In genomic region chr19:2630352-2631001, GRCh38 we compare ENCODE assay signal across 1 cellular context.
TF ChIP-seq lines count a peak whose summit lies in the region.

No MANE protein-coding gene starts in this region.

TF ChIP-seq in SK-N-SH treated with all-trans-retinoic acid at 6 μM for 48 hours, 23 proteins besides CTCF, POLR2A, EP300 and RAD21 (continued from another document):
- TF ChIP-seq TSHZ2 (CRISPR knock-in tag; IDR thresholded peaks at IDR 0.05) = no peak
TF ChIP-seq in SK-N-SH treated with all-trans-retinoic acid at 6 μM for 48 hours: peak in this region for 0.
